28 cellular contexts compared by ENCODE assay signal in genomic region chr7:48638041-48638440, GRCh38.
"Had no signal": no experiment of that assay in that cellular context is flagged by ENCODE, and none has a peak within 500 bp of the region (broad histone marks: within the 10 kb centered on the region; RNA-seq: fewer than 3 reads in every experiment).

No MANE protein-coding gene starts in this region.

- H3K4me1 Mint-ChIP-seq: activated T-helper 17 cell treated with anti-CD3 and anti-CD28 coated beads, Interleukin-2, amount 50 U/mL, for 72 hours had no signal

- DNase-seq: activated CD4-positive, alpha-beta memory T cell treated with anti-CD3 and anti-CD28 coated beads for 36 hours; activated CD4-positive, alpha-beta T cell treated with anti-CD3 and anti-CD28 coated beads, Interleukin-2, amount 10 ng/mL, durations not matched to agents 24 days and 14 days; activated CD4-positive, CD25-positive, alpha-beta regulatory T cell treated with anti-CD3 and anti-CD28 coated beads, Interleukin-2, amount 50 U/mL, for 72 hours; activated CD8-positive, alpha-beta memory T cell treated with anti-CD3 and anti-CD28 coated beads, Interleukin-2, amount 50 U/mL, for 48 hours; activated gamma-delta T cell treated with Interleukin-2 at 50 U/mL for 16 hours; activated naive CD4-positive, alpha-beta T cell treated with anti-CD3 and anti-CD28 coated beads, Interleukin-2, amount 50 U/mL, for 16 hours; activated T-cell treated with anti-CD3 and anti-CD28 coated beads, Interleukin-2, amount 50 U/mL, for 24 hours; amniotic stem cell; cerebellar nuclear complex; colonic mucosa; effector CD8-positive, alpha-beta T cell; esophagus squamous epithelium; foreskin melanocyte; kidney glomerular epithelial cell; left ventricle myocardium inferior; mucosa of descending colon; posterior cingulate gyrus; right cardiac atrium; spleen; stimulated activated CD4-positive, alpha-beta T cell treated with anti-CD3 and anti-CD28 coated beads, Interleukin-2, amount 100 ng/mL, for 48 hours; stimulated activated naive CD4-positive, alpha-beta T cell treated with Interleukin-2 at 50 U/mL for 16 hours; substantia nigra; WERI-Rb-1 had no signal

- H3K27ac Mint-ChIP-seq: activated CD4-positive, alpha-beta memory T cell treated with anti-CD3 and anti-CD28 coated beads for 36 hours; activated CD4-positive, alpha-beta T cell treated with anti-CD3 and anti-CD28 coated beads, Interleukin-2, amount 10 ng/mL, durations not matched to agents 24 days and 14 days; activated T-cell treated with anti-CD3 and anti-CD28 coated beads, Interleukin-2, amount 50 U/mL, for 24 hours; activated T-helper 17 cell treated with anti-CD3 and anti-CD28 coated beads, Interleukin-2, amount 50 U/mL, for 72 hours had no signal

- H3K4me3 ChIP-seq: colonic mucosa, esophagus squamous epithelium, left ventricle myocardium inferior, lung, mucosa of descending colon, spleen, vagina had no signal

- H3K9me3 Mint-ChIP-seq: activated CD4-positive, alpha-beta T cell treated with anti-CD3 and anti-CD28 coated beads, Interleukin-2, amount 10 ng/mL, durations not matched to agents 24 days and 14 days; activated T-cell treated with anti-CD3 and anti-CD28 coated beads, Interleukin-2, amount 50 U/mL, for 24 hours; activated T-helper 17 cell treated with anti-CD3 and anti-CD28 coated beads, Interleukin-2, amount 50 U/mL, for 72 hours; nephron; type B pancreatic cell had no signal

- H3K9me3 ChIP-seq: colonic mucosa, esophagus squamous epithelium, left ventricle myocardium inferior, mucosa of descending colon, spleen, vagina had no signal

- H3K36me3 ChIP-seq: colonic mucosa, esophagus squamous epithelium, left ventricle myocardium inferior, spleen, vagina, WERI-Rb-1 had no signal

- H3K27me3 ChIP-seq: colonic mucosa, esophagus squamous epithelium, spleen, vagina had no signal

- H3K27ac ChIP-seq: colonic mucosa, esophagus squamous epithelium, left ventricle myocardium inferior, spleen, vagina, WERI-Rb-1 had no signal

- H3K27me3 Mint-ChIP-seq: activated CD4-positive, alpha-beta memory T cell treated with anti-CD3 and anti-CD28 coated beads for 36 hours; activated CD4-positive, alpha-beta T cell treated with anti-CD3 and anti-CD28 coated beads, Interleukin-2, amount 10 ng/mL, durations not matched to agents 24 days and 14 days; activated T-cell treated with anti-CD3 and anti-CD28 coated beads, Interleukin-2, amount 50 U/mL, for 24 hours; activated T-helper 17 cell treated with anti-CD3 and anti-CD28 coated beads, Interleukin-2, amount 50 U/mL, for 72 hours; type B pancreatic cell had no signal

- H3K4me3 Mint-ChIP-seq: activated CD4-positive, alpha-beta memory T cell treated with anti-CD3 and anti-CD28 coated beads for 36 hours; activated CD4-positive, alpha-beta T cell treated with anti-CD3 and anti-CD28 coated beads, Interleukin-2, amount 10 ng/mL, durations not matched to agents 24 days and 14 days; activated T-cell treated with anti-CD3 and anti-CD28 coated beads, Interleukin-2, amount 50 U/mL, for 24 hours; activated T-helper 17 cell treated with anti-CD3 and anti-CD28 coated beads, Interleukin-2, amount 50 U/mL, for 72 hours; nephron; type B pancreatic cell had no signal

- H3K36me3 Mint-ChIP-seq: activated CD4-positive, alpha-beta memory T cell treated with anti-CD3 and anti-CD28 coated beads for 36 hours; type B pancreatic cell had no signal

- H3K4me1 ChIP-seq: colonic mucosa, spleen, vagina had no signal

- ATAC-seq: activated T-helper 17 cell treated with anti-CD3 and anti-CD28 coated beads, Interleukin-2, amount 50 U/mL, for 72 hours; mucosa of descending colon; right cardiac atrium had no signal
